In the genomic region with DNA sequence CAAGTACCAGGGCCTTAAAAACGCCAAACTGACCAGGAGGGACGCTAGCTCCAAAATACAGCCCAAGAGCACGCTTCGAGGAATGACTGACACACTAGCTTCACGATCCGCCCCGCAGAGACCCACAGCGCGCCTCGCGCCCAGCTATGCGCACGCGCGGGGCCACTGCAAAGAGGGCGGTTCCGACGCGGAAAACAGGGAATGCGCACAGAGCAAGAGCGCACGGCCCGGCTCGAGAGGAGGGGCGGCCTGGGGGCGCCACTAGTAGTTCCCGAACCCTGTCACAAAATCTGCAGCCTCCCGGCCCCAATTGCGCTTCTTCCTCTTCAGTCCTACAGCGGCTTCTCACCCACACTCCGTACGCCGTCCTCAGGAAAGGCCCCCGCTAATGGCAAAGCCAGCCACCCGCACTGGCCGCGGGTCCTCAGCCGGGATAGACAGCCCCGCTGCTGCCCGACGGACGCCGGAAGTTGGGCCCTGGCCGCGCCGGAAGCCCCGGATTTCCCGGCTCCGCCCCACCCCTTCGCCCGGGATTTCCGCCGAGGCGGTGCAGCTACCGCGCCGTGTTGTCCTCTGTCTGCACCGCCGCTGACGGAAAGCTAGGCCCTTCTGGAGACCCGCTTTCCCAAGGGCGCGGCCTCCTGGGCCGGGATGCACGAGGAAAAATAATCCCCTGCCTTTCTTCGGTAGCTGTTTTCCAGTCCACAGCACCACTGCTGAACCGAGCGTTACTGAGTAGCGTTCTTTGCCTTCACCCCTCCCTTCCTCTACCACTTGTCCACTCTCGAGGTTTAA, we compare ENCODE assay signal across 8 cellular contexts. TPM values are rescaled to one million over a fixed set of nuclear protein-coding genes. Genes with fewer than 3 reads are reported as not detected.
DNase-seq lines count a peak whose midpoint lies in the region; FAIRE-seq and TF ChIP-seq lines count a peak whose summit lies in the region.

A gene with protein sequence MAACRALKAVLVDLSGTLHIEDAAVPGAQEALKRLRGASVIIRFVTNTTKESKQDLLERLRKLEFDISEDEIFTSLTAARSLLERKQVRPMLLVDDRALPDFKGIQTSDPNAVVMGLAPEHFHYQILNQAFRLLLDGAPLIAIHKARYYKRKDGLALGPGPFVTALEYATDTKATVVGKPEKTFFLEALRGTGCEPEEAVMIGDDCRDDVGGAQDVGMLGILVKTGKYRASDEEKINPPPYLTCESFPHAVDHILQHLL (minus strand): TSS at position 472 of the 795 bp plus-strand sequence. CDS start 14,061 bp downstream, outside the sequence.

- H3K4me3 ChIP-seq in Caco-2 (ENCODE audit: low read depth, low read length) (peak within 1 kb of the TSS; percentile 69), OCI-LY3 (ENCODE audit: low read length) (peak within 1 kb of the TSS; percentile 81), endothelial cell of umbilical vein (replicated peaks in 1 of 3; ENCODE audit: insufficient read depth in 1 of 3, low read depth in 1 of 3, low read length in 3 of 3) (peak within 1 kb of the TSS; percentile 45 to 72 (median 57))

- H3K9me3 ChIP-seq in Caco-2, result no peaks in the 10 kb centered on the region
- H3K9me3 ChIP-seq in OCI-LY3 (ENCODE audit: insufficient read depth, low read length), result no peaks in the 10 kb centered on the region
- no peaks in the 10 kb centered on the region for H3K9me3 ChIP-seq in endothelial cell of umbilical vein (replicated peaks; ENCODE audit: control insufficient read depth, insufficient read depth, low read length)

- peak within 1 kb of the TSS; percentile 89 for H3K9ac ChIP-seq in OCI-LY3 (ENCODE audit: low read length)
- H3K9ac ChIP-seq in endothelial cell of umbilical vein (replicated peaks; ENCODE audit: extremely low read depth, insufficient read depth, low read length), result peak within 1 kb of the TSS; percentile 62

- no peaks in the 10 kb centered on the region for H3K27me3 Mint-ChIP-seq in Caco-2 (ENCODE audit: insufficient read depth, unreplicated experiment)

- H3K36me3 ChIP-seq in Caco-2 (ENCODE audit: control insufficient read depth, insufficient read depth, low read length) (no peaks in the 10 kb centered on the region), OCI-LY3 (replicated peaks; ENCODE audit: low read depth, low read length) (peaks cover 26% of the 10 kb centered on the region), endothelial cell of umbilical vein (ENCODE audit: control insufficient read depth in 2 of 2, extremely low read depth in 1 of 2, insufficient read depth in 2 of 2, low read length in 2 of 2) (peaks cover 1 to 3% of the 10 kb centered on the region in 2 experiments)

- POLR2A ChIA-PET in Caco-2 (lab: Charles Lee) (no interaction called here), endothelial cell of umbilical vein (lab: Charles Lee) (interaction anchor here (0.5 to 0.7 kb wide), 3 partner anchors 15 to 1404 kb away, joined by 3 to 6 read pairs (median 3); no protein-coding TSS in a partner anchor)

- peaks cover 6% of the 10 kb centered on the region for H3K36me3 Mint-ChIP-seq in Caco-2 (ENCODE audit: insufficient read depth, unreplicated experiment)

- no peaks in the 10 kb centered on the region for H3K9me3 Mint-ChIP-seq in Caco-2 (ENCODE audit: unreplicated experiment)

- H4K20me1 ChIP-seq in OCI-LY3 (ENCODE audit: insufficient read depth, low read length) (peaks cover 4% of the 10 kb centered on the region; the same call in 1 of the 2 replicates), endothelial cell of umbilical vein (replicated peaks; ENCODE audit: control insufficient read depth, extremely low read depth, insufficient read depth, low read length) (no peaks in the 10 kb centered on the region)

- H3K79me2 ChIP-seq in OCI-LY3 (ENCODE audit: low read length) (peaks cover 49% of the 10 kb centered on the region), endothelial cell of umbilical vein (ENCODE audit: control insufficient read depth, insufficient read depth, low read length) (peaks cover 17% of the 10 kb centered on the region)

- intact Hi-C loops in Caco-2 (cut with micrococcal nuclease; ENCODE audit: unreplicated experiment), result loop anchor here (1.0 kb wide), 1 partner anchor 26 kb away; a partner anchor contains a TSS
- intact Hi-C loops in endothelial cell of umbilical vein (cut with micrococcal nuclease), result loop anchor here (1.0 kb wide), 2 partner anchors 26 to 50 kb away; a partner anchor contains a TSS

- peak within 1 kb of the TSS; percentile 83 for H3K4me3 Mint-ChIP-seq in Caco-2 (ENCODE audit: unreplicated experiment)

- H3K4me1 ChIP-seq in Caco-2, result no peaks in the 10 kb centered on the region
- peaks cover 15% of the 10 kb centered on the region for H3K4me1 ChIP-seq in OCI-LY3 (ENCODE audit: low read length)
- peaks cover 15% of the 10 kb centered on the region for H3K4me1 ChIP-seq in endothelial cell of umbilical vein (ENCODE audit: control insufficient read depth, extremely low read depth, insufficient read depth, low read length)

- DNase-seq in Caco-2, result peak; percentile 58 to 76
- DNase-seq in GM20000 (ENCODE audit: low spot score), result peak; percentile 84
- DNase-seq in HT-29 (ENCODE audit: low spot score), result peak; percentile 65
- peak; percentile 91 for DNase-seq in activated CD8-positive, alpha-beta memory T cell treated with anti-CD3 and anti-CD28 coated beads, Interleukin-2, amount 50 U/mL, for 48 hours
- DNase-seq in endothelial cell of umbilical vein (ENCODE audit: low read depth, low spot score), result peak; percentile 82
- peak; percentile 77 for DNase-seq in middle frontal gyrus (ENCODE audit: extremely low spot score, low spot score)
- DNase-seq in stimulated activated CD8-positive, alpha-beta memory T cell treated with anti-CD3 and anti-CD28 coated beads, Interleukin-2, amount 100 ng/mL, for 48 hours (ENCODE audit: low read depth in 2 of 2), result peak; percentile 79 to 81

- CTCF ChIA-PET in Caco-2 (lab: Charles Lee), result interaction anchor here (0.5 kb wide), 1 partner anchor 10 kb away, joined by 3 read pairs; no protein-coding TSS in a partner anchor
- CTCF ChIA-PET in endothelial cell of umbilical vein (lab: Charles Lee), result interaction anchor here (0.9 to 2.1 kb wide), 6 partner anchors 8 to 606 kb away, joined by 3 to 17 read pairs (median 6); no protein-coding TSS in a partner anchor

- FAIRE-seq in endothelial cell of umbilical vein (lab: Jason Lieb, UNC), result peak; percentile 92

- no peaks in the 10 kb centered on the region for H3K9me1 ChIP-seq in endothelial cell of umbilical vein (replicated peaks; ENCODE audit: control insufficient read depth, extremely low read depth, insufficient read depth, low read length)

- peak within 1 kb of the TSS; percentile 97 for H3K4me2 ChIP-seq in OCI-LY3 (ENCODE audit: low read length)
- H3K4me2 ChIP-seq in endothelial cell of umbilical vein (ENCODE audit: insufficient read depth, low read length), result peak within 1 kb of the TSS; percentile 80

- dilution Hi-C loops in endothelial cell of umbilical vein (cut with MboI; ENCODE audit: extremely low pct_ligation_motif_present, low sequenced_read_pairs), result no loop called here

- peak; percentile 95 for TF ChIP-seq POLR2A in endothelial cell of umbilical vein (IDR thresholded peaks at IDR 0.05; ENCODE audit: low read depth, low read length)

- peaks cover 21% of the 10 kb centered on the region for H3K4me1 Mint-ChIP-seq in Caco-2 (ENCODE audit: low read depth, unreplicated experiment)

- peak within 1 kb of the TSS; percentile 92 for H3K27ac Mint-ChIP-seq in Caco-2 (ENCODE audit: unreplicated experiment)

- H3K27ac ChIP-seq in OCI-LY3 (ENCODE audit: low read length), result peak within 1 kb of the TSS; percentile 73
- peak within 1 kb of the TSS; percentile 63 for H3K27ac ChIP-seq in endothelial cell of umbilical vein (ENCODE audit: insufficient read depth, low read depth, low read length)

- BruUV-seq in Caco-2 (replicated peaks; lab: Mats Ljungman, UMichigan), result no TSS peak
- TSS peak; percentile 60 for BruUV-seq in endothelial cell of umbilical vein (replicated peaks; lab: Mats Ljungman, UMichigan)

- H2AFZ ChIP-seq in OCI-LY3 (ENCODE audit: low read depth, low read length) (peak within 1 kb of the TSS; percentile 97), endothelial cell of umbilical vein (ENCODE audit: low read depth, low read length) (peak within 1 kb of the TSS; percentile 73)

- H3K27me3 ChIP-seq in Caco-2 (replicated peaks; ENCODE audit: control insufficient read depth, insufficient read depth, low read length) (no peaks in the 10 kb centered on the region), OCI-LY3 (ENCODE audit: low read depth, low read length) (no peaks in the 10 kb centered on the region), endothelial cell of umbilical vein (ENCODE audit: control insufficient read depth in 2 of 2, insufficient read depth in 2 of 2, low read length in 2 of 2) (no peaks in the 10 kb centered on the region)

- TF ChIP-seq CTCF in Caco-2 (IDR thresholded peaks at IDR 0.05; ENCODE audit: insufficient read depth in 1 of 2, low read depth in 1 of 2, low read length in 1 of 2, severe bottlenecking in 1 of 2, unreplicated experiment in 1 of 2), result no peak
- no peak for TF ChIP-seq CTCF in GM20000 (IDR thresholded peaks at IDR 0.05; ENCODE audit: extremely low read depth, missing control alignments)
- no peak for TF ChIP-seq CTCF in OCI-LY3 (IDR thresholded peaks at IDR 0.05; ENCODE audit: low read depth, low read length)
- TF ChIP-seq CTCF in endothelial cell of umbilical vein (IDR thresholded peaks at IDR 0.05; ENCODE audit: extremely low read depth in 1 of 2, insufficient read depth in 1 of 2, low read depth in 1 of 2, low read length in 2 of 2), result no peak

TF ChIP-seq in endothelial cell of umbilical vein, 7 proteins besides CTCF, POLR2A, EP300 and RAD21:
- TF ChIP-seq JUN (IDR thresholded peaks at IDR 0.05; ENCODE audit: borderline replicate concordance, insufficient read depth, insufficient read length, low read depth) (no peak), POLR2AphosphoS5 (IDR thresholded peaks at IDR 0.05; ENCODE audit: insufficient read depth, low read depth, low read length) (peak; percentile 98)

RNA-seq across cellular contexts. Expression of the gene that starts here (rescaled TPM):
- 14.7 and 15.5 TPM in 2 replicates for total RNA-seq in Caco-2 (2022)
- 8.4 and 12.2 TPM in 2 replicates for total RNA-seq in HT-29 (2014; rRNA removed; shearing (Covaris generic))
- total RNA-seq in endothelial cell of umbilical vein, result 13.7 and 18.7 TPM in 2 replicates
- 1.5 and 3.5 TPM in 2 replicates for polyA plus RNA-seq in endothelial cell of umbilical vein
- polyA plus RNA-seq in endothelial cell of umbilical vein (2011; cell fraction: cytosol; rRNA removed), result 5.0 and 6.7 TPM in 2 replicates
- polyA plus RNA-seq in endothelial cell of umbilical vein (2011; cell fraction: nucleus; rRNA removed), result 7.2 and 9.9 TPM in 2 replicates
- polyA plus RNA-seq in endothelial cell of umbilical vein (2012), result 10.5 and 14.7 TPM in 2 replicates
- 14.2 and 14.9 TPM in 2 replicates for polyA minus RNA-seq in endothelial cell of umbilical vein
- polyA minus RNA-seq in endothelial cell of umbilical vein (2011; cell fraction: cytosol; rRNA and poly(A)+ RNA removed), result 10.2 TPM
- 6.0 and 12.9 TPM in 2 replicates for polyA minus RNA-seq in endothelial cell of umbilical vein (2011; cell fraction: nucleus; rRNA and poly(A)+ RNA removed)

Comparison
In these comparisons a context has a peak if more than half of its experiments do, and no peak if none do; other contexts are left out.
1. Peak in every context shown above with its lines: DNase-seq, H3K4me3 ChIP-seq and H3K27ac ChIP-seq.